Comparison of ENCODE assay signal across 8 cellular contexts in genomic region chr12:4829793-4830162, GRCh38.
DNase-seq lines count a peak whose midpoint lies in the region; ATAC-seq and TF ChIP-seq lines count a peak whose summit lies in the region.
"Had no signal": no experiment of that assay in that cellular context is flagged by ENCODE, and none has a peak within 500 bp of the region (broad histone marks: within the 10 kb centered on the region; RNA-seq: fewer than 3 reads in every experiment).

No MANE protein-coding gene starts in this region.

- no peaks in the 10 kb centered on the region for H3K27me3 ChIP-seq in Loucy (ENCODE audit: insufficient read depth, low read length, poor library complexity, severe bottlenecking)

- no peaks in the 10 kb centered on the region for H3K27me3 Mint-ChIP-seq in effector memory CD8-positive, alpha-beta T cell
- no peaks in the 10 kb centered on the region for H3K27me3 Mint-ChIP-seq in WTC11 (ENCODE audit: low read depth)

- DNase-seq in effector memory CD8-positive, alpha-beta T cell: no peak
- DNase-seq in WTC11 (ENCODE audit: low spot score) (no peak), RPMI8226 (no peak), foreskin fibroblast (no peak)
- DNase-seq: stimulated activated CD4-positive, alpha-beta T cell treated with anti-CD3 and anti-CD28 coated beads, Interleukin-4, amount 100 ng/mL, for 4 hours had no signal

- H3K36me3 Mint-ChIP-seq in effector memory CD8-positive, alpha-beta T cell (ENCODE audit: insufficient read depth): no peaks in the 10 kb centered on the region
- peaks cover 9% of the 10 kb centered on the region; the same call in 1 of the 2 replicates for H3K36me3 Mint-ChIP-seq in WTC11

- peak overlapping the region; percentile 97 for H3K9ac ChIP-seq in Loucy (ENCODE audit: low read depth, low read length, poor library complexity, severe bottlenecking)

- H3K36me3 ChIP-seq in Loucy (ENCODE audit: insufficient read depth, low read length): no peaks in the 10 kb centered on the region

- H3K4me1 ChIP-seq in Loucy (ENCODE audit: insufficient read depth, low read length, poor library complexity, severe bottlenecking): peaks cover 51% of the 10 kb centered on the region

- H3K9me3 Mint-ChIP-seq in effector memory CD8-positive, alpha-beta T cell: no peaks in the 10 kb centered on the region
- H3K9me3 Mint-ChIP-seq in WTC11: peaks cover 10% of the 10 kb centered on the region

- H3K79me2 ChIP-seq in Loucy (ENCODE audit: insufficient read depth, low read length): peaks cover 77% of the 10 kb centered on the region

- H3K9me2 ChIP-seq in Loucy (replicated peaks; ENCODE audit: low read depth, low read length): no peaks in the 10 kb centered on the region

- TF ChIP-seq CTCF in Loucy (conservative IDR thresholded peaks at IDR 0.05; ENCODE audit: low read length) (no peak), WTC11 (IDR thresholded peaks at IDR 0.05) (no peak), foreskin fibroblast (IDR thresholded peaks at IDR 0.05; ENCODE audit: low read depth, low read length) (no peak)

- CTCF ChIA-PET in WTC11 (lab: Charles Lee): interaction anchor here (1.6 to 3.0 kb wide), 3 partner anchors 19 to 28 kb away, joined by 3 to 12 read pairs (median 9); no protein-coding TSS in a partner anchor

- H3K4me1 Mint-ChIP-seq in effector memory CD8-positive, alpha-beta T cell (ENCODE audit: low read depth in 2 of 2): peaks cover 48 to 55% of the 10 kb centered on the region in 2 donors
- H3K4me1 Mint-ChIP-seq in WTC11: peaks cover 11% of the 10 kb centered on the region; the same call in 1 of the 2 replicates

- peak overlapping the region; percentile 52 to 91 for H3K27ac Mint-ChIP-seq in effector memory CD8-positive, alpha-beta T cell
- no peak overlapping the region for H3K27ac Mint-ChIP-seq in WTC11

- no peaks in the 10 kb centered on the region for H3F3A ChIP-seq in Loucy (ENCODE audit: low read depth)

- H3K4me3 ChIP-seq in Loucy (ENCODE audit: low read length, poor library complexity, severe bottlenecking) (peak overlapping the region; percentile 87), foreskin fibroblast (ENCODE audit: low read depth in 1 of 2, low read length in 2 of 2) (no peak overlapping the region)

- peak overlapping the region; percentile 58 to 71 for H3K4me3 Mint-ChIP-seq in effector memory CD8-positive, alpha-beta T cell
- H3K4me3 Mint-ChIP-seq in WTC11: no peak overlapping the region

- ATAC-seq in GM18511 (IDR thresholded peaks at IDR 0.05; ENCODE audit: unreplicated experiment): peak; percentile 27
- ATAC-seq in GM21576 (IDR thresholded peaks at IDR 0.05; ENCODE audit: unreplicated experiment): peak; percentile 4
- no peak for ATAC-seq in effector memory CD8-positive, alpha-beta T cell (replicated peaks)
- no peak for ATAC-seq in WTC11

- H3K4me2 ChIP-seq in Loucy (ENCODE audit: low read depth, low read length, poor library complexity, severe bottlenecking): peak overlapping the region; percentile 98

- POLR2A ChIA-PET in WTC11 (lab: Charles Lee): no interaction called here

- H4K20me1 ChIP-seq in Loucy (ENCODE audit: insufficient read depth, low read length, poor library complexity, severe bottlenecking): no peaks in the 10 kb centered on the region

- H2AFZ ChIP-seq in Loucy (ENCODE audit: low read length): no peak overlapping the region

- H3K9me3 ChIP-seq in Loucy (ENCODE audit: insufficient read depth, low read depth, low read length): no peaks in the 10 kb centered on the region; the same call in 1 of the 2 replicates

TF ChIP-seq in WTC11, 78 proteins besides CTCF, POLR2A, EP300 and RAD21:
- TF ChIP-seq KAT7 (CRISPR knock-in tag; IDR thresholded peaks at IDR 0.05; ENCODE audit: borderline replicate concordance): no peak
- TF ChIP-seq GABPB1 (CRISPR knock-in tag; IDR thresholded peaks at IDR 0.05): no peak
- no peak for TF ChIP-seq E2F4 (CRISPR knock-in tag; IDR thresholded peaks at IDR 0.05; ENCODE audit: borderline replicate concordance, low read depth)
- no peak for TF ChIP-seq NFATC4 (CRISPR knock-in tag; IDR thresholded peaks at IDR 0.05)
- TF ChIP-seq ZNF219 (CRISPR knock-in tag; IDR thresholded peaks at IDR 0.05; ENCODE audit: borderline replicate concordance): no peak
- TF ChIP-seq FOXP4 (CRISPR knock-in tag; IDR thresholded peaks at IDR 0.05): no peak
- TF ChIP-seq ZNF121 (CRISPR knock-in tag; IDR thresholded peaks at IDR 0.05): no peak
- TF ChIP-seq ZNF281 (CRISPR knock-in tag; IDR thresholded peaks at IDR 0.05): no peak
- no peak for TF ChIP-seq ZNF425 (CRISPR knock-in tag; conservative IDR thresholded peaks at IDR 0.05)
- TF ChIP-seq ZNF232 (CRISPR knock-in tag; IDR thresholded peaks at IDR 0.05): no peak

Comparison
In these comparisons a context has a peak if more than half of its experiments do, and no peak if none do; other contexts are left out.
1. ATAC-seq: peak in GM18511 (single experiment) and GM21576 (single experiment); none in effector memory CD8-positive, alpha-beta T cell (single experiment) and WTC11 (single experiment).